In the genomic region with DNA sequence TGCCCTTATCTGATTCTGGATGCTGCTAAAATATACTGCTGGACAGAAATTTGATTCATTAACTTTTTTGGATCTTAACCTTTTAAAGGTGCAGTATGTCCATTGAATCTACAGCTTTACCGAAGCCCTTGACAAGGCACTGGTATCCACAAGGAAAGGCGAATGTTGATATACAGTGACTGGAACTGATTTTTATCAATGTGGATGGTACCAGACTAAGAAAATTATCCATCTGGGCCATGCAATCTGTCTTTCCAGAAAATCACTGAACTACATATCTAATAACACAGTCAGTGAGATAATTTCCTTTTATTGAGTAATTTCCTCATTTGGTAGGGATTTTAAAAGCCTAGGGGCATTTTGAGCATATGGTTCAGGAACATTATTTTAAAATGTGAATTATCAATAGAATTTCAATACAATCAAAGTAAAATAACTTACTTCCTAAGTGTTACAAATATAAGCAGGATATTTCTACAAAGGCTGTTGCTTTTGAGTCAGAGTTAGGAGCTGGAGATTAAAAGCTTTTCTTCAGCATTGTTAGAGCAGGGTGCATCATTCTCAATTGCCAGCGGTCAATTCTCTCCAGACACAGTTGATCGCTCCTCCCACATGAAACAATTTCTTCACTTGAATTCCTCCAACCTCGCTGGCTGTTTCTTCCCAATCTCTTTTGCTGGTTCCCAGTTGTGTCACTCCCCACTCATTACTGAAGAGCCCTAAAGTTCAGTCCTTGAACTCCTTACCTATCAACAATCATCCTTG, we compare ENCODE assay signal across 21 cellular contexts.
"Had no signal": no experiment of that assay in that cellular context is flagged by ENCODE, and none has a peak within 500 bp of the region (broad histone marks: within the 10 kb centered on the region; RNA-seq: fewer than 3 reads in every experiment).

No MANE protein-coding gene starts in this region.

- H3K4me3 Mint-ChIP-seq: activated CD8-positive, alpha-beta T cell treated with anti-CD3 and anti-CD28 coated beads for 36 hours; activated naive CD4-positive, alpha-beta T cell treated with anti-CD3 and anti-CD28 coated beads, Interleukin-2, amount 10 ng/mL, durations not matched to agents 7 days and 5 days; activated naive CD8-positive, alpha-beta T cell treated with anti-CD3 and anti-CD28 coated beads for 36 hours; activated T-cell treated with anti-CD3 and anti-CD28 coated beads, Interleukin-2, amount 50 U/mL, for 72 hours; T-helper 1 cell treated with Interleukin-12 subunit alpha and Interleukin-12 subunit beta and Interleukin-4 antibody, amounts not matched to agents 30 μg/mL and 1 μg/mL, for 36 hours had no signal

- ATAC-seq: activated CD4-positive, CD25-positive, alpha-beta regulatory T cell treated with anti-CD3 and anti-CD28 coated beads, Interleukin-2, amount 50 U/mL, for 24 hours; activated CD8-positive, alpha-beta T cell treated with anti-CD3 and anti-CD28 coated beads for 36 hours; activated T-cell treated with anti-CD3 and anti-CD28 coated beads, Interleukin-2, amount 50 U/mL, for 72 hours had no signal

- H3K9me3 Mint-ChIP-seq: activated naive CD8-positive, alpha-beta T cell treated with anti-CD3 and anti-CD28 coated beads for 36 hours had no signal

- H3K27ac Mint-ChIP-seq: activated CD8-positive, alpha-beta T cell treated with anti-CD3 and anti-CD28 coated beads for 36 hours; activated naive CD4-positive, alpha-beta T cell treated with anti-CD3 and anti-CD28 coated beads, Interleukin-2, amount 10 ng/mL, durations not matched to agents 7 days and 5 days; activated naive CD8-positive, alpha-beta T cell treated with anti-CD3 and anti-CD28 coated beads for 36 hours; activated T-cell treated with anti-CD3 and anti-CD28 coated beads, Interleukin-2, amount 50 U/mL, for 72 hours; activated T-helper 2 cell treated with anti-CD3 and anti-CD28 coated beads, Interferon-gamma antibody, Interleukin-2, Interleukin-4, amounts not matched to agents 10 μg/mL and 5 μg/mL and 100 μg/mL, durations not matched to agents 14 hours and 24 hours and 36 hours; T-helper 1 cell treated with Interleukin-12 subunit alpha and Interleukin-12 subunit beta and Interleukin-4 antibody, amounts not matched to agents 30 μg/mL and 1 μg/mL, for 36 hours had no signal

- H3K4me2 ChIP-seq: KMS-11 had no signal

- H3K9me3 ChIP-seq: adrenal gland had no signal

- H3K27ac ChIP-seq: adrenal gland, KMS-11, SK-N-MC had no signal

- H3K4me1 Mint-ChIP-seq: activated naive CD4-positive, alpha-beta T cell treated with anti-CD3 and anti-CD28 coated beads, Interleukin-2, amount 10 ng/mL, durations not matched to agents 7 days and 5 days; activated naive CD8-positive, alpha-beta T cell treated with anti-CD3 and anti-CD28 coated beads for 36 hours had no signal

- H3K36me3 ChIP-seq: adrenal gland had no signal

- DNase-seq: activated CD4-positive, alpha-beta T cell treated with anti-CD3 and anti-CD28 coated beads for 4 hours; activated CD8-positive, alpha-beta memory T cell treated with anti-CD3 and anti-CD28 coated beads, Interleukin-2, amount 50 U/mL, for 4 hours; activated CD8-positive, alpha-beta T cell treated with anti-CD3 and anti-CD28 coated beads for 36 hours; activated gamma-delta T cell treated with Interleukin-2 at 50 U/mL for 16 hours; activated naive CD4-positive, alpha-beta T cell treated with anti-CD3 and anti-CD28 coated beads, Interleukin-2, amount 10 ng/mL, durations not matched to agents 7 days and 5 days; activated naive CD8-positive, alpha-beta T cell treated with anti-CD3 and anti-CD28 coated beads for 36 hours; activated T-cell treated with anti-CD3 and anti-CD28 coated beads, Interleukin-2, amount 50 U/mL, for 72 hours; adrenal gland; anterior cingulate cortex; NCI-H1092; NCI-H1417; NCI-H1930; NCI-H2171; NCI-H510A treated with DMSO at 0.1 percent for 48 hours; SIG-M5; SW 1271 had no signal

- H3K36me3 Mint-ChIP-seq: activated naive CD4-positive, alpha-beta T cell treated with anti-CD3 and anti-CD28 coated beads, Interleukin-2, amount 10 ng/mL, durations not matched to agents 7 days and 5 days; activated naive CD8-positive, alpha-beta T cell treated with anti-CD3 and anti-CD28 coated beads for 36 hours had no signal

- H3K9ac ChIP-seq: KMS-11 had no signal

- H3K27me3 Mint-ChIP-seq: activated CD8-positive, alpha-beta T cell treated with anti-CD3 and anti-CD28 coated beads for 36 hours; activated naive CD4-positive, alpha-beta T cell treated with anti-CD3 and anti-CD28 coated beads, Interleukin-2, amount 10 ng/mL, durations not matched to agents 7 days and 5 days; activated naive CD8-positive, alpha-beta T cell treated with anti-CD3 and anti-CD28 coated beads for 36 hours had no signal

- H3K4me3 ChIP-seq: adrenal gland, SK-N-MC had no signal

- H3K27me3 ChIP-seq: adrenal gland had no signal
